14 cellular contexts compared by ENCODE assay signal in genomic region chr7:910441-910861, GRCh38. TPM values are rescaled to one million over a fixed set of nuclear protein-coding genes. Genes with fewer than 3 reads are reported as not detected.
DNase-seq lines count a peak whose midpoint lies in the region; ATAC-seq and TF ChIP-seq lines count a peak whose summit lies in the region.
"Had no signal": no experiment of that assay in that cellular context is flagged by ENCODE, and none has a peak within 500 bp of the region (broad histone marks: within the 10 kb centered on the region; RNA-seq: fewer than 3 reads in every experiment).

No MANE protein-coding gene starts in this region.

- no peak overlapping the region for H4K5ac ChIP-seq in H9 (ENCODE audit: insufficient read length, low read depth, low read length)

- no peak overlapping the region for H3K14ac ChIP-seq in H9 (ENCODE audit: insufficient read depth, low read length)

- no peak overlapping the region for H3K18ac ChIP-seq in H9 (ENCODE audit: insufficient read length, low read depth, low read length)

- no peak overlapping the region for H3K4ac ChIP-seq in H9 (ENCODE audit: low read depth, low read length)

- H2BK15ac ChIP-seq in H9 (ENCODE audit: low read depth, low read length): no peak overlapping the region

- H3K9me3 Mint-ChIP-seq in CD14-positive monocyte (peaks cover 0 to 7% (median 0%) of the 10 kb centered on the region in 7 donors), H9 (no peaks in the 10 kb centered on the region)
- H3K9me3 Mint-ChIP-seq in activated naive CD8-positive, alpha-beta T cell treated with anti-CD3 and anti-CD28 coated beads for 36 hours: no peaks in the 10 kb centered on the region
- H3K9me3 Mint-ChIP-seq in natural killer cell treated with Interleukin-12 subunit alpha and Interleukin-12 subunit beta and Interleukin-15 and Interleukin-18, amount 100 ng/mL, for 72 hours: no peaks in the 10 kb centered on the region
- H3K9me3 Mint-ChIP-seq: activated naive CD8-positive, alpha-beta T cell treated with anti-CD3 and anti-CD28 coated beads, Interleukin-2, amount 10 ng/mL, durations not matched to agents 7 days and 5 days; T-helper 1 cell treated with Interleukin-12 subunit alpha and Interleukin-12 subunit beta and Interleukin-4 antibody, amounts not matched to agents 30 μg/mL and 1 μg/mL, for 36 hours had no signal

- H3K4me1 Mint-ChIP-seq in CD14-positive monocyte (peaks cover 54% of the 10 kb centered on the region), H9 (peaks cover 0 to 5% of the 10 kb centered on the region in 2 experiments; a peak in 1 of 4 replicates)
- H3K4me1 Mint-ChIP-seq in activated naive CD8-positive, alpha-beta T cell treated with anti-CD3 and anti-CD28 coated beads for 36 hours: peaks cover 5% of the 10 kb centered on the region
- H3K4me1 Mint-ChIP-seq in natural killer cell treated with Interleukin-12 subunit alpha and Interleukin-12 subunit beta and Interleukin-15 and Interleukin-18, amount 100 ng/mL, for 72 hours (ENCODE audit: low read depth in 2 of 2): peaks cover 0 to 23% of the 10 kb centered on the region in 2 donors

- H3K36me3 Mint-ChIP-seq in CD14-positive monocyte (peaks cover 12 to 25% of the 10 kb centered on the region in 2 donors), H9 (ENCODE audit: insufficient read depth in 1 of 3, low read depth in 3 of 3) (no peaks in the 10 kb centered on the region)
- H3K36me3 Mint-ChIP-seq in activated naive CD8-positive, alpha-beta T cell treated with anti-CD3 and anti-CD28 coated beads for 36 hours: peaks cover 6% of the 10 kb centered on the region
- H3K36me3 Mint-ChIP-seq in natural killer cell treated with Interleukin-12 subunit alpha and Interleukin-12 subunit beta and Interleukin-15 and Interleukin-18, amount 100 ng/mL, for 72 hours: no peaks in the 10 kb centered on the region
- H3K36me3 Mint-ChIP-seq: activated naive CD8-positive, alpha-beta T cell treated with anti-CD3 and anti-CD28 coated beads, Interleukin-2, amount 10 ng/mL, durations not matched to agents 7 days and 5 days had no signal

- no peak overlapping the region for H2BK5ac ChIP-seq in H9 (ENCODE audit: insufficient read length, low read length)

- H3K23me2 ChIP-seq in H9 (ENCODE audit: insufficient read length, low read depth, low read length, poor library complexity, severe bottlenecking): peaks cover 3% of the 10 kb centered on the region

- no peak overlapping the region for H4K91ac ChIP-seq in H9 (ENCODE audit: insufficient read length, low read depth, low read length)

- H3K4me2 ChIP-seq in H9 (ENCODE audit: insufficient read depth, insufficient read length, low read length): no peak overlapping the region

- H3K9me3 ChIP-seq in H9 (ENCODE audit: control insufficient read depth, low read depth, low read length): no peaks in the 10 kb centered on the region
- H3K9me3 ChIP-seq: thyroid gland had no signal

- H3K9ac ChIP-seq in H9 (ENCODE audit: extremely low read depth, insufficient read length, low read length): no peak overlapping the region

- no peak overlapping the region for H3K23ac ChIP-seq in H9 (ENCODE audit: insufficient read length, low read depth, low read length)

- H3T11ph ChIP-seq in H9 (ENCODE audit: low read length): no peak overlapping the region

- no peak overlapping the region for H2AK5ac ChIP-seq in H9 (ENCODE audit: insufficient read length, low read length)

- H2BK120ac ChIP-seq in H9 (ENCODE audit: low read depth, low read length, poor library complexity, severe bottlenecking): no peak overlapping the region

- no peaks in the 10 kb centered on the region for H3K79me2 ChIP-seq in H9 (ENCODE audit: insufficient read depth, low read length)

- H3K79me1 ChIP-seq in H9 (ENCODE audit: insufficient read depth, low read depth, low read length, poor library complexity, severe bottlenecking): no peaks in the 10 kb centered on the region

- H3K4me3 Mint-ChIP-seq in CD14-positive monocyte: peak overlapping the region in 1 of 2 donors; percentile 37
- peak overlapping the region; percentile 4 to 57; a peak in 2 of 5 replicates for H3K4me3 Mint-ChIP-seq in H9
- peak overlapping the region; percentile 22 for H3K4me3 Mint-ChIP-seq in activated naive CD8-positive, alpha-beta T cell treated with anti-CD3 and anti-CD28 coated beads for 36 hours
- H3K4me3 Mint-ChIP-seq in natural killer cell treated with Interleukin-12 subunit alpha and Interleukin-12 subunit beta and Interleukin-15 and Interleukin-18, amount 100 ng/mL, for 72 hours: no peak overlapping the region
- H3K4me3 Mint-ChIP-seq: activated naive CD8-positive, alpha-beta T cell treated with anti-CD3 and anti-CD28 coated beads, Interleukin-2, amount 10 ng/mL, durations not matched to agents 7 days and 5 days; T-helper 1 cell treated with Interleukin-12 subunit alpha and Interleukin-12 subunit beta and Interleukin-4 antibody, amounts not matched to agents 30 μg/mL and 1 μg/mL, for 36 hours had no signal

- DNase-seq in CD14-positive monocyte (ENCODE audit: low spot score) (no peak), H9 (no peak), cardiac septum (ENCODE audit: low spot score) (no peak), GM10266 (ENCODE audit: extremely low spot score) (no peak), GM20000 (ENCODE audit: low spot score) (no peak)
- DNase-seq in activated naive CD8-positive, alpha-beta T cell treated with anti-CD3 and anti-CD28 coated beads for 36 hours: no peak
- DNase-seq in natural killer cell treated with Interleukin-12 subunit alpha and Interleukin-12 subunit beta and Interleukin-15 and Interleukin-18, amount 100 ng/mL, for 72 hours (ENCODE audit: low spot score): peak; percentile 59
- DNase-seq: activated naive CD8-positive, alpha-beta T cell treated with anti-CD3 and anti-CD28 coated beads, Interleukin-2, amount 10 ng/mL, durations not matched to agents 7 days and 5 days; cerebellar nuclear complex; NCI-H1417; NCI-H510A treated with DMSO at 0.1 percent for 48 hours had no signal

- H3K27me3 Mint-ChIP-seq in CD14-positive monocyte (ENCODE audit: low read depth in 3 of 3) (no peaks in the 10 kb centered on the region), H9 (ENCODE audit: low read depth) (peaks cover 18% of the 10 kb centered on the region)
- no peaks in the 10 kb centered on the region for H3K27me3 Mint-ChIP-seq in activated naive CD8-positive, alpha-beta T cell treated with anti-CD3 and anti-CD28 coated beads for 36 hours
- H3K27me3 Mint-ChIP-seq in natural killer cell treated with Interleukin-12 subunit alpha and Interleukin-12 subunit beta and Interleukin-15 and Interleukin-18, amount 100 ng/mL, for 72 hours: no peaks in the 10 kb centered on the region
- H3K27me3 Mint-ChIP-seq: activated naive CD8-positive, alpha-beta T cell treated with anti-CD3 and anti-CD28 coated beads, Interleukin-2, amount 10 ng/mL, durations not matched to agents 7 days and 5 days had no signal

- no CpG with 5 or more reads among the region's 11 CpGs for WGBS in H9 (ENCODE audit: extremely low coverage, insufficient read length, low lambda C conversion rate)

- no peak for ATAC-seq in natural killer cell treated with Interleukin-12 subunit alpha and Interleukin-12 subunit beta and Interleukin-15 and Interleukin-18, amount 100 ng/mL, for 72 hours
- no peak for ATAC-seq in GM19455 (IDR thresholded peaks at IDR 0.05; ENCODE audit: unreplicated experiment)

- H3K27ac Mint-ChIP-seq in CD14-positive monocyte: peak overlapping the region; percentile 92 to 97 (median 96)
- H3K27ac Mint-ChIP-seq in H9: no peak overlapping the region
- peak overlapping the region; percentile 74 for H3K27ac Mint-ChIP-seq in activated naive CD8-positive, alpha-beta T cell treated with anti-CD3 and anti-CD28 coated beads for 36 hours
- peak overlapping the region in 1 of 2 donors; percentile 23 for H3K27ac Mint-ChIP-seq in natural killer cell treated with Interleukin-12 subunit alpha and Interleukin-12 subunit beta and Interleukin-15 and Interleukin-18, amount 100 ng/mL, for 72 hours
- H3K27ac Mint-ChIP-seq: activated naive CD8-positive, alpha-beta T cell treated with anti-CD3 and anti-CD28 coated beads, Interleukin-2, amount 10 ng/mL, durations not matched to agents 7 days and 5 days; T-helper 1 cell treated with Interleukin-12 subunit alpha and Interleukin-12 subunit beta and Interleukin-4 antibody, amounts not matched to agents 30 μg/mL and 1 μg/mL, for 36 hours had no signal

- H3K4me1 ChIP-seq in H9 (ENCODE audit: insufficient read depth, low read length): no peaks in the 10 kb centered on the region; the same call in 1 of the 2 replicates

- H3K56ac ChIP-seq in H9 (ENCODE audit: insufficient read length, low read depth, low read length): no peak overlapping the region

- H3K27me3 ChIP-seq in H9 (ENCODE audit: insufficient read depth, low read length): no peaks in the 10 kb centered on the region; the same call in 1 of the 2 replicates
- H3K27me3 ChIP-seq: thyroid gland had no signal

- H2BK20ac ChIP-seq in H9 (ENCODE audit: low read depth, low read length, poor library complexity, severe bottlenecking): no peak overlapping the region

- H2AFZ ChIP-seq in H9 (ENCODE audit: low read length): no peak overlapping the region

- intact Hi-C loops in CD14-positive monocyte (cut with micrococcal nuclease): loop anchor here in 1 of 2 donors (2.0 kb wide), 1 partner anchor 44 kb away; the partner anchor contains the start of gene ADAP1
- intact Hi-C loops in cardiac septum (cut with DNase I): no loop called here

- H4K20me1 ChIP-seq in H9 (ENCODE audit: control insufficient read depth, insufficient read depth, insufficient read length): no peaks in the 10 kb centered on the region

- TF ChIP-seq CTCF in CD14-positive monocyte (IDR thresholded peaks at IDR 0.05): no peak
- no peak for TF ChIP-seq CTCF in H9 (conservative IDR thresholded peaks at IDR 0.05)
- TF ChIP-seq CTCF in GM10266 (IDR thresholded peaks at IDR 0.05; ENCODE audit: control insufficient read depth, insufficient read depth, low read depth, missing control alignments): no peak
- no peak for TF ChIP-seq CTCF in GM20000 (IDR thresholded peaks at IDR 0.05; ENCODE audit: extremely low read depth, missing control alignments)

- no peak overlapping the region for H4K8ac ChIP-seq in H9 (replicated peaks; ENCODE audit: insufficient read length, low read depth, low read length)

- no peak overlapping the region for H2BK12ac ChIP-seq in H9 (ENCODE audit: insufficient read length, low read depth, low read length)

- no peak overlapping the region for H3K27ac ChIP-seq in H9 (ENCODE audit: insufficient read length, low read depth, low read length)
- H3K27ac ChIP-seq: thyroid gland had no signal

RNA-seq across cellular contexts. Expression of gene GET4, which starts 34.1 kb away (rescaled TPM):
- 10 to 100 TPM; 20.1 to 25.5 TPM for polyA plus RNA-seq in CD14-positive monocyte
- total RNA-seq in H9 (2021): 70.2 and 75.1 TPM in 2 replicates
- total RNA-seq in activated naive CD8-positive, alpha-beta T cell treated with anti-CD3 and anti-CD28 coated beads for 36 hours: 10 to 100 TPM; 35.2 to 39.6 TPM
- total RNA-seq in natural killer cell treated with Interleukin-12 subunit alpha and Interleukin-12 subunit beta and Interleukin-15 and Interleukin-18, amount 100 ng/mL, for 72 hours: 10 to 100 TPM; 42.8 to 44.5 TPM
- 21.3 TPM for total RNA-seq in cardiac septum

RNA-seq across cellular contexts. Expression of gene ADAP1, which starts 44.0 kb away (rescaled TPM):
- polyA plus RNA-seq in CD14-positive monocyte: 10 to 100 TPM; 49.1 to 72.2 TPM
- total RNA-seq in H9 (2021) (6.2 and 6.8 TPM in 2 replicates), cardiac septum (12.5 TPM)
- total RNA-seq in activated naive CD8-positive, alpha-beta T cell treated with anti-CD3 and anti-CD28 coated beads for 36 hours: 10 to 100 TPM; 49.9 to 56.7 TPM
- 100 to 1,000 TPM in 1 of 2 donors, 10 to 100 TPM in 1; 70.6 to 161 TPM for total RNA-seq in natural killer cell treated with Interleukin-12 subunit alpha and Interleukin-12 subunit beta and Interleukin-15 and Interleukin-18, amount 100 ng/mL, for 72 hours

Comparison
In these comparisons a context has a peak if more than half of its experiments do, and no peak if none do; other contexts are left out.
1. H3K27ac Mint-ChIP-seq: peak in CD14-positive monocyte (7 of 7) and activated naive CD8-positive, alpha-beta T cell treated with anti-CD3 and anti-CD28 coated beads for 36 hours (single experiment); none in H9 (0 of 3).